Comparison of ENCODE assay signal across 8 cellular contexts in genomic region chr18:79950440-79951341, GRCh38. TPM values are rescaled to one million over a fixed set of nuclear protein-coding genes. Genes with fewer than 3 reads are reported as not detected.
A peak's percentile ranks its signal among the peaks of the same experiment; 100 is the strongest.
DNase-seq lines count a peak whose midpoint lies in the region; ATAC-seq, FAIRE-seq and TF ChIP-seq lines count a peak whose summit lies in the region.

No MANE protein-coding gene starts in this region.

- WGBS in pancreas, 2 donors = 2 to 3% methylated on average over 65 to 82 of the region's 82 CpGs

- CTCF ChIA-PET in AG04450 (lab: Charles Lee) = no interaction called here

- H3K4me3 ChIP-seq in AG04450 (ENCODE audit: low read depth, low read length) (peak overlapping the region; percentile 77), HUES6 (ENCODE audit: low read depth, low read length) (peak overlapping the region; percentile 64), pancreas (peak overlapping the region; percentile 76 to 93 (median 80))

- H3K27ac Mint-ChIP-seq in activated T-helper 17 cell treated with anti-CD3 and anti-CD28 coated beads, Interleukin-2, amount 50 U/mL, for 72 hours = peak overlapping the region; percentile 70

- H3K4me1 ChIP-seq in HUES6 (ENCODE audit: control insufficient read depth, insufficient read depth, low read length) (peaks cover 11% of the 10 kb centered on the region), pancreas (peaks cover 0 to 19% (median 0%) of the 10 kb centered on the region in 3 donors)

- H3K27me3 Mint-ChIP-seq in activated T-helper 17 cell treated with anti-CD3 and anti-CD28 coated beads, Interleukin-2, amount 50 U/mL, for 72 hours = no peaks in the 10 kb centered on the region

- peaks cover 17% of the 10 kb centered on the region for H3K36me3 Mint-ChIP-seq in activated T-helper 17 cell treated with anti-CD3 and anti-CD28 coated beads, Interleukin-2, amount 50 U/mL, for 72 hours (ENCODE audit: low read depth)

- peak overlapping the region; percentile 76 for H3K4me3 Mint-ChIP-seq in activated T-helper 17 cell treated with anti-CD3 and anti-CD28 coated beads, Interleukin-2, amount 50 U/mL, for 72 hours

- TF ChIP-seq CTCF in AG04450 (IDR thresholded peaks at IDR 0.05; ENCODE audit: low read depth, low read length) (no peak), pancreas (IDR thresholded peaks at IDR 0.05) (no peak)

- H3K36me3 ChIP-seq in HUES6 (ENCODE audit: control insufficient read depth, insufficient read depth, low read length) (no peaks in the 10 kb centered on the region), pancreas (no peaks in the 10 kb centered on the region)

- intact Hi-C loops in Right ventricle myocardium superior (cut with DNase I) = loop anchor here (10.0 kb wide), 1 partner anchor 84 kb away; the partner anchor contains the start of gene RBFA
- intact Hi-C loops in pancreas (cut with DNase I) = no loop called here

- H3K4me1 Mint-ChIP-seq in activated T-helper 17 cell treated with anti-CD3 and anti-CD28 coated beads, Interleukin-2, amount 50 U/mL, for 72 hours = peaks cover 13% of the 10 kb centered on the region

- POLR2A ChIA-PET in AG04450 (lab: Yijun Ruan, JAX) = interaction anchor here (1.0 kb wide), 1 partner anchor 15 kb away, joined by 3 read pairs; no protein-coding TSS in a partner anchor

- peak; percentile 30 for ATAC-seq in GM19023 (IDR thresholded peaks at IDR 0.05; ENCODE audit: unreplicated experiment)
- ATAC-seq in activated T-helper 17 cell treated with anti-CD3 and anti-CD28 coated beads, Interleukin-2, amount 50 U/mL, for 72 hours (replicated peaks) = peak; percentile 42
- peak; percentile 17 for ATAC-seq in Right ventricle myocardium superior (ENCODE audit: poor library complexity)
- peak; percentile 33 to 65 (median 52) for ATAC-seq in pancreas

- H3K9me3 Mint-ChIP-seq in activated T-helper 17 cell treated with anti-CD3 and anti-CD28 coated beads, Interleukin-2, amount 50 U/mL, for 72 hours = no peaks in the 10 kb centered on the region

- H3K27ac ChIP-seq in AG04450 (ENCODE audit: low read depth, low read length) = no peak overlapping the region
- H3K27ac ChIP-seq in HUES6 (ENCODE audit: low read depth, low read length) = no peak overlapping the region
- H3K27ac ChIP-seq in pancreas = peak overlapping the region; percentile 22 to 63 (median 44)

- FAIRE-seq in pancreas (lab: Jason Lieb, UNC) (no peak), HTR-8/SVneo (lab: Jason Lieb, UNC) (no peak)

- no peaks in the 10 kb centered on the region; the same call in 1 of the 2 replicates for H3K9me3 ChIP-seq in AG04450 (ENCODE audit: control insufficient read depth, insufficient read depth, low read length)
- H3K9me3 ChIP-seq in HUES6 (ENCODE audit: control insufficient read depth, insufficient read depth, low read depth, low read length) = no peaks in the 10 kb centered on the region
- no peaks in the 10 kb centered on the region for H3K9me3 ChIP-seq in pancreas

- H3K9ac ChIP-seq in HUES6 (ENCODE audit: low read length) = no peak overlapping the region

- H3K27me3 ChIP-seq in AG04450 (ENCODE audit: control insufficient read depth, insufficient read depth, low read length) = no peaks in the 10 kb centered on the region
- H3K27me3 ChIP-seq in HUES6 (ENCODE audit: control insufficient read depth, insufficient read depth, low read length) = peaks cover 53% of the 10 kb centered on the region
- no peaks in the 10 kb centered on the region for H3K27me3 ChIP-seq in pancreas

- DNase-seq in AG04450 (ENCODE audit: low read depth, low spot score) (no peak), Right ventricle myocardium superior (peak; percentile 68), pancreas (peak in 5 of 6 donors; percentile 42 to 85 (median 71)), HTR-8/SVneo (ENCODE audit: insufficient read length, low spot score) (no peak), mucosa of gallbladder (ENCODE audit: low spot score) (no peak)

RNA-seq across cellular contexts. Expression of gene SLC66A2, which starts 0.8 kb away (rescaled TPM):
- polyA plus RNA-seq in AG04450 (2011; rRNA removed) (13.9 and 18.1 TPM in 2 replicates), pancreas (10 to 100 TPM; 34.1 to 36.1 TPM)
- polyA minus RNA-seq in AG04450 (2011; rRNA and poly(A)+ RNA removed) = 14.0 and 18.3 TPM in 2 replicates
- total RNA-seq in activated T-helper 17 cell treated with anti-CD3 and anti-CD28 coated beads, Interleukin-2, amount 50 U/mL, for 72 hours = 10 to 100 TPM; 16.8 to 19.5 TPM
- total RNA-seq in Right ventricle myocardium superior (25.4 TPM), pancreas (10 to 100 TPM; 19.6 to 24.3 (median 21.7) TPM), mucosa of gallbladder (61.3 TPM)

RNA-seq across cellular contexts. Expression of gene HSBP1L1, which starts 13.8 kb away (rescaled TPM):
- polyA plus RNA-seq in AG04450 (2011; rRNA removed) (15.8 and 19.4 TPM in 2 replicates), pancreas (10 to 100 TPM; 42.9 to 43.6 TPM)
- 1.8 and 4.0 TPM in 2 replicates for polyA minus RNA-seq in AG04450 (2011; rRNA and poly(A)+ RNA removed)
- 1 to 10 TPM; 2.7 to 9.2 TPM for total RNA-seq in activated T-helper 17 cell treated with anti-CD3 and anti-CD28 coated beads, Interleukin-2, amount 50 U/mL, for 72 hours
- total RNA-seq in Right ventricle myocardium superior (13.8 TPM), pancreas (10 to 100 TPM in 5 of 6 donors, 1 to 10 TPM in 1; 9.2 to 14.6 (median 12.7) TPM), mucosa of gallbladder (21.4 TPM)

RNA-seq across cellular contexts. Expression of gene TXNL4A, which starts 37.7 kb away (rescaled TPM):
- 114 and 131 TPM in 2 replicates for polyA plus RNA-seq in AG04450 (2011; rRNA removed)
- polyA minus RNA-seq in AG04450 (2011; rRNA and poly(A)+ RNA removed) = 45.5 and 48.7 TPM in 2 replicates
- total RNA-seq in activated T-helper 17 cell treated with anti-CD3 and anti-CD28 coated beads, Interleukin-2, amount 50 U/mL, for 72 hours = 100 to 1,000 TPM; 115 to 197 TPM
- 78.2 TPM for total RNA-seq in Right ventricle myocardium superior
- 10 to 100 TPM; 40.5 to 60.8 (median 46.0) TPM for total RNA-seq in pancreas
- 10 to 100 TPM; 50.9 to 64.6 TPM for polyA plus RNA-seq in pancreas
- total RNA-seq in mucosa of gallbladder = 76.7 TPM

Comparison
In these comparisons a context has a peak if more than half of its experiments do, and no peak if none do; other contexts are left out.
1. DNase-seq: peak in Right ventricle myocardium superior (single experiment) and pancreas (5 of 6); none in AG04450 (single experiment), HTR-8/SVneo (single experiment) and mucosa of gallbladder (single experiment).
2. H3K27ac ChIP-seq: peak in pancreas (4 of 4); none in AG04450 (single experiment) and HUES6 (single experiment).
3. Peak in every context shown above with its lines, with median percentiles within 50 percentile points of each other: H3K4me3 ChIP-seq and ATAC-seq.